18 cellular contexts compared by ENCODE assay signal in the genomic region with DNA sequence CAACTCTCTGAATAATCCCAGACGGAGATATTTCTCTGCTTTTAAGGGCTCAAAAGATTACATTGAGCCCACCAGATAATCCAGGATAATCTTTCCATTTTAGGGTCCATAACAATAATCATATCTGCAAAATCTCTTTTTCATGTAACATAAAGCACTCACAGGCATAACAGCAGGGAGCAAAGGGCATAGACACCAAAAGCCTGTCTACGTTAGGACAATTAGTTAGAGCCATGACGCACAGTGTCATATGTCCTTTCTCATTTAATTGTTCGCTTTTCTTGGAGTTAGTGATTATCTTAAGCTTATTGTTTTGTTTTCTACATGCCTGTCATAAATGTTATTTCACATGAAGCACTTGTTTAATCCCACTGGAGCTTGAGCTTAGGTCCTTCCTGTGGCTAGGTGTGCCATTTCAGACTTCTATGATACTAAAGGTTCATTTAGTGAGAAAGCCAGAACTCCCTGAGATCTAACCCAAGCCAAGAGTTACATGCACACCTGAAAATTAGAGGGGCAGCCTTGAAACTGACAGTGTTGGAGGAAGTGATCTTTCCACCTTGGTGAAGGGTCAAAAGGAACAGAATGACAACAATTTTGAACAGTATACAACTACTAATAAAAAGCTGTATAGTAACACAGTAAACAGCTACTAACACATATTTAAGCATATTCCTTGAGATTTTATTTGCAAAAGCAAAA. TPM values are rescaled to one million over a fixed set of nuclear protein-coding genes. Genes with fewer than 3 reads are reported as not detected.
DNase-seq lines count a peak whose midpoint lies in the region; ATAC-seq and TF ChIP-seq lines count a peak whose summit lies in the region.
"Had no signal": no experiment of that assay in that cellular context is flagged by ENCODE, and none has a peak within 500 bp of the region (broad histone marks: within the 10 kb centered on the region; RNA-seq: fewer than 3 reads in every experiment).

No MANE protein-coding gene starts in this region.

- no peaks in the 10 kb centered on the region for H3K36me3 ChIP-seq in HAP-1 (replicated peaks)
- H3K36me3 ChIP-seq in transverse colon = no peaks in the 10 kb centered on the region
- H3K36me3 ChIP-seq: BLaER1 had no signal

- H3K4me1 ChIP-seq in HAP-1 (peaks cover 10% of the 10 kb centered on the region), transverse colon (no peaks in the 10 kb centered on the region)
- H3K4me1 ChIP-seq: BLaER1 had no signal

- WGBS in transverse colon (ENCODE audit: low coverage in 1 of 2), 2 donors = 56 to 65% methylated on average over 3 to 4 of the region's 4 CpGs

- in situ Hi-C loops in HAP-1 (cut with MboI; ENCODE audit: low sequenced_read_pairs) = no loop called here
- in situ Hi-C loops in transverse colon (cut with MboI; ENCODE audit: low pct_ligation_motif_present in 1 of 4, low pct_unique_long_range_greater_than_20kb in 1 of 4, low sequenced_read_pairs in 3 of 4) = no loop called here

- no peak for TF ChIP-seq POLR2A in transverse colon (IDR thresholded peaks at IDR 0.05)

- H3K9me3 ChIP-seq in HAP-1 (no peaks in the 10 kb centered on the region), transverse colon (no peaks in the 10 kb centered on the region)
- H3K9me3 ChIP-seq: BLaER1 had no signal

- H3K4me3 ChIP-seq in HAP-1 = no peak overlapping the region
- H3K4me3 ChIP-seq in transverse colon = no peak overlapping the region
- H3K4me3 ChIP-seq: BLaER1, GM12878, GM23338 had no signal

- H3K27me3 ChIP-seq in HAP-1 (ENCODE audit: low read depth) = peaks cover 14% of the 10 kb centered on the region; the same call in 1 of the 2 replicates
- H3K27me3 ChIP-seq in transverse colon = no peaks in the 10 kb centered on the region
- H3K27me3 ChIP-seq: BLaER1 had no signal

- DNase-seq in NCI-H82 (lab: John Stamatoyannopoulos, UW) = peak; percentile 43
- no peak for DNase-seq in NCI-H82 treated with DMSO at 0.1 percent for 48 hours (lab: John Stamatoyannopoulos, UW; ENCODE audit: unreplicated experiment)
- peak; percentile 32 to 75 for DNase-seq in HAP-1 (ENCODE audit: low spot score in 2 of 2)
- no peak for DNase-seq in left colon
- DNase-seq in transverse colon = peak; percentile 2
- DNase-seq in MV-4-11 (lab: John Stamatoyannopoulos, UW) = no peak
- no peak for DNase-seq in activated CD4-positive, alpha-beta T cell treated with anti-CD3 and anti-CD28 coated beads, Interleukin-2, amount 50 U/mL, for 1 hour
- no peak for DNase-seq in pons (ENCODE audit: low spot score)
- DNase-seq: AML-193, Calu3, H7 had no signal

- ATAC-seq in left colon = peak; percentile 37
- ATAC-seq: GM12878, GM23338 had no signal

- no peak for TF ChIP-seq EP300 in transverse colon (IDR thresholded peaks at IDR 0.05; ENCODE audit: low read depth)

- intact Hi-C loops in left colon (cut with DNase I, micrococcal nuclease) (no loop called here), transverse colon (cut with DNase I; ENCODE audit: low total_unique reads) (no loop called here)

- no peak overlapping the region for H3K27ac ChIP-seq in transverse colon
- H3K27ac ChIP-seq: 22Rv1, BLaER1 had no signal

- TF ChIP-seq CTCF in transverse colon (IDR thresholded peaks at IDR 0.05) = no peak

RNA-seq across cellular contexts. Expression of gene HHATL, which starts 11.7 kb away (rescaled TPM):
- total RNA-seq in left colon = under 1 TPM in 1 of 2 donors, not detected in 1; 0.28 TPM
- total RNA-seq in transverse colon = under 1 TPM in 1 of 4 donors, not detected in 3; 0.27 TPM
- total RNA-seq: A673, Calu3, G401, GM12878, GM23338, H7, HT1080 had no signal

RNA-seq across cellular contexts. Expression of gene KLHL40, which starts 29.0 kb away (rescaled TPM):
- total RNA-seq in left colon (not detected), transverse colon (under 1 TPM in 1 of 4 donors, not detected in 3; 0.27 TPM)
- total RNA-seq: A673, Calu3, G401, GM12878, GM23338, H7, HT1080 had no signal

RNA-seq across cellular contexts. Expression of gene CCDC13, which starts 58.8 kb away (rescaled TPM):
- total RNA-seq in left colon (1 to 10 TPM; 2.0 to 2.3 TPM), transverse colon (10 to 100 TPM in 2 of 4 donors, 1 to 10 TPM in 1, under 1 TPM in 1; 0.27 to 33.3 (median 13.6) TPM)
- total RNA-seq: A673, HT1080 had no signal

Comparison
In these comparisons a context has a peak if more than half of its experiments do, and no peak if none do; other contexts are left out.
1. DNase-seq: peak in NCI-H82 (single experiment), HAP-1 (2 of 2) and transverse colon (single experiment); none in NCI-H82 treated with DMSO at 0.1 percent for 48 hours (single experiment), left colon (0 of 2), MV-4-11 (single experiment), activated CD4-positive, alpha-beta T cell treated with anti-CD3 and anti-CD28 coated beads, Interleukin-2, amount 50 U/mL, for 1 hour (single experiment) and pons (single experiment).